ENCODE assay signal across 11 cellular contexts in genomic region chr3:196688349-196688748, GRCh38. TPM values are rescaled to one million over a fixed set of nuclear protein-coding genes. Genes with fewer than 3 reads are reported as not detected.
A peak's percentile ranks its signal among the peaks of the same experiment; 100 is the strongest.
DNase-seq lines count a peak whose midpoint lies in the region; ATAC-seq and TF ChIP-seq lines count a peak whose summit lies in the region.
"Had no signal": no experiment of that assay in that cellular context is flagged by ENCODE, and none has a peak within 500 bp of the region (broad histone marks: within the 10 kb centered on the region; RNA-seq: fewer than 3 reads in every experiment).

No MANE protein-coding gene starts in this region.

- no peak overlapping the region for H3K4me2 ChIP-seq in OCI-LY7 (ENCODE audit: low read length)

- POLR2A ChIA-PET in OCI-LY7 (lab: Charles Lee), result interaction anchor here (0.8 to 1.8 kb wide), 3 partner anchors 18 to 81 kb away, joined by 3 read pairs; no protein-coding TSS in a partner anchor

- H3K27ac ChIP-seq in right lobe of liver, result no peak overlapping the region
- no peak overlapping the region for H3K27ac ChIP-seq in OCI-LY7 (ENCODE audit: low read depth, low read length, poor library complexity, severe bottlenecking)
- H3K27ac ChIP-seq in SJCRH30, result no peak overlapping the region
- H3K27ac ChIP-seq: cardiac muscle cell, SJSA1, suprapubic skin had no signal

- no peak overlapping the region for H2AFZ ChIP-seq in OCI-LY7 (ENCODE audit: low read length)

- H3K4me3 ChIP-seq in right lobe of liver, result no peak overlapping the region
- H3K4me3 ChIP-seq in OCI-LY7 (ENCODE audit: low read depth, low read length, poor library complexity, severe bottlenecking), result no peak overlapping the region
- no peak overlapping the region for H3K4me3 ChIP-seq in SJCRH30
- H3K4me3 ChIP-seq: cardiac muscle cell, SJSA1, suprapubic skin had no signal

- H3K36me3 ChIP-seq in right lobe of liver (no peaks in the 10 kb centered on the region), OCI-LY7 (ENCODE audit: insufficient read depth, low read length) (no peaks in the 10 kb centered on the region), SJCRH30 (no peaks in the 10 kb centered on the region)
- H3K36me3 ChIP-seq: cardiac muscle cell, SJSA1, suprapubic skin had no signal

- no peaks in the 10 kb centered on the region for H3K79me2 ChIP-seq in OCI-LY7 (ENCODE audit: insufficient read depth, low read depth, low read length)

- H3K27me3 ChIP-seq in right lobe of liver (no peaks in the 10 kb centered on the region), SJCRH30 (no peaks in the 10 kb centered on the region; the same call in 1 of the 2 replicates)
- H3K27me3 ChIP-seq: cardiac muscle cell, SJSA1, suprapubic skin had no signal

- H3K9me2 ChIP-seq in OCI-LY7 (ENCODE audit: insufficient read depth, low read length), result no peaks in the 10 kb centered on the region

- DNase-seq in AG08396 (ENCODE audit: low spot score) (peak; percentile 51), Kasumi-1 (lab: John Stamatoyannopoulos, UW) (peak; percentile 86 to 90), amniotic epithelial cell (ENCODE audit: low read depth) (peak; percentile 97), right lobe of liver (peak; percentile 40 to 62 (median 56)), GM20000 (ENCODE audit: low spot score) (no peak), OCI-LY7 (ENCODE audit: low spot score) (no peak), SJCRH30 (no peak)
- no peak for DNase-seq in activated CD8-positive, alpha-beta memory T cell treated with anti-CD3 and anti-CD28 coated beads, Interleukin-2, amount 50 U/mL, for 48 hours

- 49% methylated on average over 5 of the region's 5 CpGs for WGBS in right lobe of liver (ENCODE audit: insufficient coverage, low coverage, low lambda C conversion rate, missing lambda C conversion rate)

- no TSS peak for BruUV-seq in OCI-LY7 (replicated peaks; lab: Mats Ljungman, UMichigan)

- peak; percentile 57 to 74 (median 71) for ATAC-seq in right lobe of liver

- CTCF ChIA-PET in OCI-LY7 (lab: Charles Lee; ENCODE audit: unreplicated experiment), result no interaction called here

- TF ChIP-seq CTCF in right lobe of liver (IDR thresholded peaks at IDR 0.05) (no peak), GM20000 (IDR thresholded peaks at IDR 0.05; ENCODE audit: extremely low read depth, missing control alignments) (no peak), OCI-LY7 (conservative IDR thresholded peaks at IDR 0.05; ENCODE audit: low read length) (no peak)

- intact Hi-C loops in right lobe of liver (cut with DNase I) (loop anchor here in 1 of 2 donors (5.0 kb wide), 1 partner anchor 76 kb away; no protein-coding TSS in a partner anchor), OCI-LY7 (cut with micrococcal nuclease; ENCODE audit: unreplicated experiment) (no loop called here)

- H3K4me1 ChIP-seq in right lobe of liver (peaks cover 0 to 7% (median 0%) of the 10 kb centered on the region in 4 donors), OCI-LY7 (ENCODE audit: insufficient read depth, low read length, poor library complexity, severe bottlenecking) (peaks cover 10% of the 10 kb centered on the region), SJCRH30 (no peaks in the 10 kb centered on the region; the same call in 1 of the 2 replicates)

- H4K20me1 ChIP-seq in OCI-LY7 (ENCODE audit: insufficient read depth, low read length), result no peaks in the 10 kb centered on the region

- TF ChIP-seq POLR2A in right lobe of liver (IDR thresholded peaks at IDR 0.05), result no peak

- H3K9me3 ChIP-seq in right lobe of liver, result no peaks in the 10 kb centered on the region
- H3K9me3 ChIP-seq in OCI-LY7 (ENCODE audit: low read length), result no peaks in the 10 kb centered on the region
- no peaks in the 10 kb centered on the region for H3K9me3 ChIP-seq in SJCRH30 (replicated peaks)
- H3K9me3 ChIP-seq: SJSA1, suprapubic skin had no signal

RNA-seq across cellular contexts. Expression of gene CEP19, which starts 23.7 kb away (rescaled TPM):
- under 1 TPM; 0.37 to 0.99 (median 0.51) TPM for total RNA-seq in right lobe of liver
- total RNA-seq in OCI-LY7 (2014; rRNA removed; shearing (Covaris generic)), result 1.9 and 3.3 TPM in 2 replicates
- total RNA-seq in OCI-LY7 (2022), result 5.7 and 6.3 TPM in 2 replicates
- total RNA-seq in SJCRH30 (2014; rRNA removed; shearing (Covaris generic)), result 1.7 and 2.7 TPM in 2 replicates

RNA-seq across cellular contexts. Expression of gene PIGX, which starts 23.8 kb away (rescaled TPM):
- total RNA-seq in right lobe of liver (10 to 100 TPM in 2 of 6 experiments, 1 to 10 TPM in 4; 6.4 to 17.0 (median 7.2) TPM), OCI-LY7 (2022) (31.5 and 32.4 TPM in 2 replicates)
- 24.1 and 24.9 TPM in 2 replicates for total RNA-seq in OCI-LY7 (2014; rRNA removed; shearing (Covaris generic))
- 34.7 and 47.1 TPM in 2 replicates for total RNA-seq in SJCRH30 (2014; rRNA removed; shearing (Covaris generic))

RNA-seq across cellular contexts. Expression of gene NRROS, which starts 48.9 kb away (rescaled TPM):
- total RNA-seq in right lobe of liver (1 to 10 TPM; 1.2 to 4.0 (median 2.1) TPM), OCI-LY7 (2022) (3.7 and 3.8 TPM in 2 replicates)
- 0.51 and 1.1 TPM in 2 replicates for total RNA-seq in OCI-LY7 (2014; rRNA removed; shearing (Covaris generic))
- not detected in 2 replicates for total RNA-seq in SJCRH30 (2014; rRNA removed; shearing (Covaris generic))

RNA-seq across cellular contexts. Expression of gene PAK2, which starts 51.3 kb away (rescaled TPM):
- total RNA-seq in right lobe of liver (10 to 100 TPM; 35.7 to 59.6 (median 42.0) TPM), OCI-LY7 (2022) (83.8 and 95.6 TPM in 2 replicates)
- total RNA-seq in OCI-LY7 (2014; rRNA removed; shearing (Covaris generic)), result 24.5 and 37.9 TPM in 2 replicates
- total RNA-seq in SJCRH30 (2014; rRNA removed; shearing (Covaris generic)), result 49.1 and 51.3 TPM in 2 replicates

Comparison
In these comparisons a context has a peak if more than half of its experiments do, and no peak if none do; other contexts are left out.
1. DNase-seq: peak in AG08396 (single experiment), Kasumi-1 (2 of 2), amniotic epithelial cell (single experiment) and right lobe of liver (3 of 3); none in activated CD8-positive, alpha-beta memory T cell treated with anti-CD3 and anti-CD28 coated beads, Interleukin-2, amount 50 U/mL, for 48 hours (single experiment), GM20000 (single experiment), OCI-LY7 (single experiment) and SJCRH30 (0 of 2).